ENCODE assay signal across 13 cellular contexts in genomic region chr1:23951646-23952095, GRCh38. TPM values are rescaled to one million over a fixed set of nuclear protein-coding genes. Genes with fewer than 3 reads are reported as not detected.
DNase-seq lines count a peak whose midpoint lies in the region; ATAC-seq and TF ChIP-seq lines count a peak whose summit lies in the region.
"Had no signal": no experiment of that assay in that cellular context is flagged by ENCODE, and none has a peak within 500 bp of the region (broad histone marks: within the 10 kb centered on the region; RNA-seq: fewer than 3 reads in every experiment).

No MANE protein-coding gene starts in this region.

- intact Hi-C loops in PC-9 (cut with micrococcal nuclease; ENCODE audit: unreplicated experiment): no loop called here
- intact Hi-C loops in CD4-positive, alpha-beta T cell (cut with DNase I, micrococcal nuclease): loop anchor here in 1 of 2 experiments (10.0 kb wide), 2 partner anchors 147 to 793 kb away; partner anchors contain the start of genes CLIC4 and GALE

- H3K27ac ChIP-seq in PC-9: 0 out of 2 replicates have a peak overlapping the region, but pooled peaks have one; percentile 16
- no peak overlapping the region for H3K27ac ChIP-seq in CD4-positive, alpha-beta T cell (ENCODE audit: low read depth, low read length)
- H3K27ac ChIP-seq: neutrophil had no signal

- H3K36me3 ChIP-seq in PC-9 (ENCODE audit: low read depth): no peaks in the 10 kb centered on the region
- H3K36me3 ChIP-seq: neutrophil had no signal

- no peaks in the 10 kb centered on the region for H3K27me3 ChIP-seq in PC-9 (ENCODE audit: insufficient read depth, low read depth)
- H3K27me3 ChIP-seq in CD4-positive, alpha-beta T cell (ENCODE audit: control insufficient read depth, insufficient read depth, low read length): no peaks in the 10 kb centered on the region
- H3K27me3 ChIP-seq: neutrophil had no signal

- POLR2A ChIA-PET in PC-9 (lab: Charles Lee; ENCODE audit: unreplicated experiment): interaction anchor here (0.6 to 0.9 kb wide), 3 partner anchors 71 to 680 kb away, joined by 3 to 8 read pairs (median 5); no protein-coding TSS in a partner anchor
- POLR2A ChIA-PET in CD4-positive, alpha-beta T cell (lab: Charles Lee): no interaction called here

- H4K20me1 ChIP-seq in PC-9 (ENCODE audit: insufficient read depth): no peaks in the 10 kb centered on the region

- no peaks in the 10 kb centered on the region for H3K9me3 ChIP-seq in PC-9 (ENCODE audit: insufficient read depth, low read depth)
- H3K9me3 ChIP-seq in CD4-positive, alpha-beta T cell (ENCODE audit: control insufficient read depth, low read length): peaks cover 5% of the 10 kb centered on the region
- H3K9me3 ChIP-seq: neutrophil had no signal

- H2AFZ ChIP-seq in PC-9: no peak overlapping the region

- H3K4me1 Mint-ChIP-seq in CD4-positive, alpha-beta T cell (ENCODE audit: low read depth): peaks cover 11% of the 10 kb centered on the region

- CTCF ChIA-PET in PC-9 (lab: Charles Lee): no interaction called here
- CTCF ChIA-PET in CD4-positive, alpha-beta T cell (lab: Charles Lee): interaction anchor here (1.3 kb wide), 1 partner anchor 76 kb away, joined by 4 read pairs; no protein-coding TSS in a partner anchor

- H3K4me3 ChIP-seq in PC-9 (no peak overlapping the region), fibroblast of mammary gland (ENCODE audit: control insufficient read depth, low read depth, low read length) (no peak overlapping the region)

- H3K9me3 Mint-ChIP-seq in CD4-positive, alpha-beta T cell: peaks cover 3% of the 10 kb centered on the region

- H3K79me2 ChIP-seq in PC-9 (ENCODE audit: low read depth): no peaks in the 10 kb centered on the region

- peaks cover 23% of the 10 kb centered on the region for H3K4me1 ChIP-seq in PC-9 (replicated peaks; ENCODE audit: insufficient read depth)

- H3F3A ChIP-seq in PC-9 (ENCODE audit: insufficient read depth, low read depth): peaks cover 11% of the 10 kb centered on the region; the same call in 1 of the 2 replicates

- H3K4me3 Mint-ChIP-seq in CD4-positive, alpha-beta T cell: no peak overlapping the region
- H3K4me3 Mint-ChIP-seq: T-helper 17 cell had no signal

- no peak for ATAC-seq in CD4-positive, alpha-beta T cell (ENCODE audit: poor library complexity)
- ATAC-seq: T-helper 17 cell had no signal

- H3K36me3 Mint-ChIP-seq in CD4-positive, alpha-beta T cell (ENCODE audit: low read depth): no peaks in the 10 kb centered on the region

- no peak overlapping the region for H3K27ac Mint-ChIP-seq in CD4-positive, alpha-beta T cell
- H3K27ac Mint-ChIP-seq: T-helper 17 cell had no signal

- no peaks in the 10 kb centered on the region for H3K9me2 ChIP-seq in PC-9 (ENCODE audit: insufficient read depth)

- no peaks in the 10 kb centered on the region for H3K27me3 Mint-ChIP-seq in CD4-positive, alpha-beta T cell
- H3K27me3 Mint-ChIP-seq: T-helper 17 cell had no signal

- peak overlapping the region; percentile 28; the same call in 1 of the 2 replicates for H3K4me2 ChIP-seq in PC-9

- peak; percentile 32 for DNase-seq in ELF-1 (ENCODE audit: low read depth, low spot score)
- peak; percentile 25 to 81 for DNase-seq in PC-9
- DNase-seq in fibroblast of mammary gland (ENCODE audit: low read depth): peak; percentile 97
- peak; percentile 100 for DNase-seq in renal cortical epithelial cell (ENCODE audit: low read depth)
- no peak for DNase-seq in Ammon's horn (ENCODE audit: low spot score)
- DNase-seq in mesenteric fat pad (ENCODE audit: low spot score): no peak
- DNase-seq in HUDEP-2 (lab: John Stamatoyannopoulos, UW; ENCODE audit: unreplicated experiment in 76 of 76): no peak
- no peak for DNase-seq in CD4-positive, alpha-beta T cell
- DNase-seq: activated gamma-delta T cell, glutamatergic neuron, NCI-H2081, T-helper 17 cell had no signal

- no TSS peak for BruUV-seq in PC-9 (replicated peaks; lab: Mats Ljungman, UMichigan)

- TF ChIP-seq CTCF in PC-9 (conservative IDR thresholded peaks at IDR 0.05) (no peak), fibroblast of mammary gland (conservative IDR thresholded peaks at IDR 0.05; ENCODE audit: control insufficient read depth, insufficient read depth, low read depth, low read length) (no peak)
- TF ChIP-seq CTCF in CD4-positive, alpha-beta T cell (IDR thresholded peaks at IDR 0.05): no peak

RNA-seq across cellular contexts. Expression of gene PNRC2, which starts 8.0 kb away (rescaled TPM):
- 58.4 and 67.7 TPM in 2 replicates for total RNA-seq in PC-9 (2021)
- 212 and 277 TPM in 2 replicates for total RNA-seq in renal cortical epithelial cell
- 94.5 TPM for total RNA-seq in mesenteric fat pad
- 100 to 1,000 TPM; 172 to 183 TPM for total RNA-seq in CD4-positive, alpha-beta T cell

RNA-seq across cellular contexts. Expression of gene SRSF10, which starts 28.5 kb away (rescaled TPM):
- 77.3 and 96.2 TPM in 2 replicates for total RNA-seq in PC-9 (2021)
- 87.5 and 132 TPM in 2 replicates for total RNA-seq in renal cortical epithelial cell
- 85.4 TPM for total RNA-seq in mesenteric fat pad
- total RNA-seq in CD4-positive, alpha-beta T cell: 100 to 1,000 TPM; 346 to 356 TPM

RNA-seq across cellular contexts. Expression of gene CNR2, which starts 38.5 kb away (rescaled TPM):
- total RNA-seq in PC-9 (2021) (not detected in 2 replicates), renal cortical epithelial cell (not detected in 2 replicates), mesenteric fat pad (not detected)
- total RNA-seq in CD4-positive, alpha-beta T cell: under 1 TPM in 1 of 2 experiments, not detected in 1; 0.05 TPM

Comparison
In these comparisons a context has a peak if more than half of its experiments do, and no peak if none do; other contexts are left out.
1. DNase-seq: peak in ELF-1 (single experiment), PC-9 (2 of 2), fibroblast of mammary gland (single experiment) and renal cortical epithelial cell (single experiment); none in Ammon's horn (single experiment), mesenteric fat pad (single experiment), HUDEP-2 (0 of 76) and CD4-positive, alpha-beta T cell (0 of 10).